In genomic region chr1:201715801-201716741, GRCh38 we compare ENCODE assay signal across 11 cellular contexts.
DNase-seq lines count a peak whose midpoint lies in the region; ATAC-seq lines count a peak whose summit lies in the region.
"Had no signal": no experiment of that assay in that cellular context is flagged by ENCODE, and none has a peak within 500 bp of the region (broad histone marks: within the 10 kb centered on the region; RNA-seq: fewer than 3 reads in every experiment).

No MANE protein-coding gene starts in this region.

- H3K4me1 Mint-ChIP-seq in T-helper 17 cell = peaks cover 4% of the 10 kb centered on the region

- H3K36me3 Mint-ChIP-seq in T-helper 17 cell (ENCODE audit: low read depth) = peaks cover 6% of the 10 kb centered on the region

- no peak for DNase-seq in T-helper 17 cell
- DNase-seq in left lobe of liver (ENCODE audit: low spot score) = no peak
- no peak for DNase-seq in activated CD4-positive, CD25-positive, alpha-beta regulatory T cell treated with anti-CD3 and anti-CD28 coated beads, Interleukin-2, amount 50 U/mL, for 72 hours
- no peak for DNase-seq in HPDE6-E6E7 (ENCODE audit: extremely low spot score)
- no peak for DNase-seq in cerebellar cortex (ENCODE audit: low spot score)
- DNase-seq: activated CD4-positive, alpha-beta memory T cell treated with anti-CD3 and anti-CD28 coated beads, Interleukin-2, amount 10 ng/mL, durations not matched to agents 7 days and 5 days; effector memory CD4-positive, alpha-beta T cell; naive thymus-derived CD8-positive, alpha-beta T cell had no signal

- peaks cover 7% of the 10 kb centered on the region for H3K27me3 Mint-ChIP-seq in T-helper 17 cell
- H3K27me3 Mint-ChIP-seq: activated CD4-positive, alpha-beta memory T cell treated with anti-CD3 and anti-CD28 coated beads, Interleukin-2, amount 10 ng/mL, durations not matched to agents 7 days and 5 days; naive thymus-derived CD8-positive, alpha-beta T cell had no signal

- H3K27ac Mint-ChIP-seq in T-helper 17 cell = no peak overlapping the region
- H3K27ac Mint-ChIP-seq: activated CD4-positive, alpha-beta memory T cell treated with anti-CD3 and anti-CD28 coated beads, Interleukin-2, amount 10 ng/mL, durations not matched to agents 7 days and 5 days had no signal

- H3K27ac ChIP-seq in temporal lobe (ENCODE audit: low read depth, low read length) = peak overlapping the region; percentile 100

- ATAC-seq in HG02885 (IDR thresholded peaks at IDR 0.05; ENCODE audit: poor library complexity, unreplicated experiment) = peak; percentile 55
- ATAC-seq in T-helper 17 cell = peak; percentile 39
- peak; percentile 41 for ATAC-seq in left lobe of liver
- ATAC-seq in GM18873 (IDR thresholded peaks at IDR 0.05; ENCODE audit: low FRiP score, unreplicated experiment) = no peak
- ATAC-seq: naive thymus-derived CD8-positive, alpha-beta T cell had no signal

- H3K4me3 Mint-ChIP-seq in T-helper 17 cell = no peak overlapping the region
- H3K4me3 Mint-ChIP-seq: activated CD4-positive, alpha-beta memory T cell treated with anti-CD3 and anti-CD28 coated beads, Interleukin-2, amount 10 ng/mL, durations not matched to agents 7 days and 5 days had no signal

- H3K9me3 ChIP-seq in T-helper 17 cell (ENCODE audit: control insufficient read depth, low read length, poor library complexity, severe bottlenecking) = no peaks in the 10 kb centered on the region
